In the genomic region with DNA sequence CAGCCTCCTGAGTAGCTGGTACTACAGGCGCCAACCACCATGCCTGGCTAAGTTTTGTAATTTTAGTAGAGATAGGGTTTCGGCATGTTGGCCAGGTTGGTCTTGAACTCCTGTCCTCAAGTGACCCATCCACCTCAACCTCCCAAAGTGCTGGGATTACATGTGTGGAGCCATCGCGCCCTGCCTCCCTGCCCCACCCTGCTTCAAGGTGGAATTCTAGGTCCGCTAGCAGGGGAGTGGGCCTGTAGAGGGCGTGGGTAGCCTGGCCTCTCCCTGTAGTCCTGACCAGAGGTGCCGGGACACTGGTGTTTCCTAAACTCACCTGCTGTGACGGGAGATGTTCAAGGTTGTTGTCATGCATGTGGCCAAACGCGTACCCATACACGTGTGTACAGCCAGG, we compare ENCODE assay signal across 30 cellular contexts. TPM values are rescaled to one million over a fixed set of nuclear protein-coding genes. Genes with fewer than 3 reads are reported as not detected.
"Had no signal": no experiment of that assay in that cellular context is flagged by ENCODE, and none has a peak within 500 bp of the region (broad histone marks: within the 10 kb centered on the region; RNA-seq: fewer than 3 reads in every experiment).

No MANE protein-coding gene starts in this region.

- H3K4me2 ChIP-seq: smooth muscle cell had no signal

- H3K4me3 ChIP-seq: pancreas, prostate gland, sigmoid colon, smooth muscle cell, stomach, thyroid gland had no signal

- H3K4me1 ChIP-seq: pancreas, prostate gland, sigmoid colon, stomach, thyroid gland had no signal

- ATAC-seq: activated CD4-positive, CD25-positive, alpha-beta regulatory T cell treated with anti-CD3 and anti-CD28 coated beads, Interleukin-2, amount 50 U/mL, for 24 hours; esophagus mucosa; left colon; pancreas; stimulated activated naive B cell treated with anti-CD40 and anti-IgM and Interleukin-4, amounts not matched to agents 10 μg/mL and 1 μg/mL and 100 μg/mL, for 72 hours had no signal

- FAIRE-seq: bronchial epithelial cell, kidney, pancreas had no signal

- DNase-seq: activated CD4-positive, alpha-beta T cell treated with anti-CD3 and anti-CD28 coated beads for 48 hours; activated CD4-positive, alpha-beta T cell treated with anti-CD3 and anti-CD28 coated beads, Interleukin-2, amount 50 U/mL, for 48 hours; activated CD8-positive, alpha-beta memory T cell treated with anti-CD3 and anti-CD28 coated beads for 24 hours; activated effector memory CD4-positive, alpha-beta T cell treated with Interleukin-2 at 50 U/mL for 16 hours; activated naive CD4-positive, alpha-beta T cell treated with Interleukin-2 at 50 U/mL for 16 hours; anterior cingulate cortex; endodermal cell; foreskin fibroblast; head of caudate nucleus; hypothalamus; immature natural killer cell; kidney; left colon; mammary epithelial cell; naive B cell; nucleus accumbens; pancreas; retina; sigmoid colon; stimulated activated CD4-positive, alpha-beta T cell treated with anti-CD3 and anti-CD28 coated beads, Interleukin-2, amount 100 ng/mL, for 24 hours; stimulated activated naive B cell treated with anti-CD40 and anti-IgM and Interleukin-4, amounts not matched to agents 10 μg/mL and 1 μg/mL and 100 μg/mL, for 72 hours; stomach; thyroid gland had no signal

- H3K27me3 ChIP-seq: pancreas, sigmoid colon, stomach, thyroid gland had no signal

- H3K27ac ChIP-seq: pancreas, prostate gland, sigmoid colon, stomach, thyroid gland had no signal

- H3K36me3 ChIP-seq: pancreas, prostate gland, stomach, thyroid gland had no signal

- H3K9me3 ChIP-seq: pancreas, prostate gland, sigmoid colon, stomach, thyroid gland had no signal

RNA-seq across cellular contexts. Expression of a gene that starts 0.4 kb away (rescaled TPM):
- total RNA-seq: bronchial epithelial cell, mammary epithelial cell, smooth muscle cell, ureter had no signal
- polyA plus RNA-seq: immature natural killer cell had no signal

RNA-seq across cellular contexts. Expression of a gene that starts 30.9 kb away (rescaled TPM):
- total RNA-seq: T-helper 1 cell treated with Interleukin-12 subunit alpha and Interleukin-12 subunit beta and Interleukin-4 antibody, amounts not matched to agents 30 ng/mL and 1 ng/mL, for 36 hours had no signal
